8 cellular contexts compared by ENCODE assay signal in the genomic region with DNA sequence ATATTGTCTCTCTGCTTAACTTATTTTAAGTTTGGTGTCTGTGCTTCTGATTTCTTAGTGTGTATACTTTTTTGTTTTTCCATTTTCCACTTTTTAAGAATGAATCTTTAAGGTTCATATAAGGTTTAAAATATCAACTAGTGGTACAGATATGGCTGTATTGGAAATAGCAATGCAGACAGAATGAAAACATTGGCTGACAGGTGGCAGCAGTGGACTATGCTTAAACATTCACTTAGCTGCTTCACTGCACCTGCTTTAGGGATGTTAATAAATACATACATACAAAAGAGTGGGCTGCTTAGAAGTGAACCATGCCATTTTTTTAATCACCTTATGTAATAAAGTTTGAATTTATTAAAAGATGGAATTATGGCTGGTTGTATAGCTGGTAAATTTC.
A peak's percentile ranks its signal among the peaks of the same experiment; 100 is the strongest.
DNase-seq lines count a peak whose midpoint lies in the region; ATAC-seq and TF ChIP-seq lines count a peak whose summit lies in the region.

No MANE protein-coding gene starts in this region.

- H3K9me3 ChIP-seq in DND-41 (ENCODE audit: insufficient read depth, low read length, severe bottlenecking): no peaks in the 10 kb centered on the region
- no peaks in the 10 kb centered on the region for H3K9me3 ChIP-seq in MM.1S (replicated peaks; ENCODE audit: insufficient read depth, low read length)

- no peaks in the 10 kb centered on the region for H3K27me3 ChIP-seq in DND-41 (ENCODE audit: insufficient read depth, low read length, poor library complexity)
- H3K27me3 ChIP-seq in MM.1S (replicated peaks; ENCODE audit: insufficient read depth, low read length): no peaks in the 10 kb centered on the region

- ATAC-seq in DND-41 (ENCODE audit: insufficient read depth, low read depth): peak; percentile 62
- ATAC-seq in GM19438 (IDR thresholded peaks at IDR 0.05; ENCODE audit: low read depth, unreplicated experiment): peak; percentile 66
- ATAC-seq in HG03097 (IDR thresholded peaks at IDR 0.05; ENCODE audit: low FRiP score, unreplicated experiment): no peak
- no peak for ATAC-seq in GM19328 (IDR thresholded peaks at IDR 0.05; ENCODE audit: unreplicated experiment)
- ATAC-seq in HG02588 (IDR thresholded peaks at IDR 0.05; ENCODE audit: unreplicated experiment): no peak

- TF ChIP-seq CTCF in DND-41 (IDR thresholded peaks at IDR 0.05; ENCODE audit: borderline replicate concordance, extremely low read depth, low read length, poor library complexity, severe bottlenecking) (peak; percentile 47), MM.1S (IDR thresholded peaks at IDR 0.05; ENCODE audit: low read length) (peak; percentile 24; the same call in 1 of the 2 replicates), astrocyte of the spinal cord (IDR thresholded peaks at IDR 0.05; ENCODE audit: low read depth, low read length) (peak; percentile 7)

- H3K79me2 ChIP-seq in DND-41 (ENCODE audit: insufficient read depth, low read length) (peaks cover 6% of the 10 kb centered on the region; the same call in 1 of the 2 replicates), MM.1S (ENCODE audit: low read length) (no peaks in the 10 kb centered on the region)

- H3K27ac ChIP-seq in DND-41 (ENCODE audit: low read length): no peak overlapping the region
- H3K27ac ChIP-seq in MM.1S (ENCODE audit: low read length): no peak overlapping the region

- in situ Hi-C loops in astrocyte of the spinal cord (cut with HindIII; ENCODE audit: low sequenced_read_pairs): no loop called here

- H3K36me3 ChIP-seq in DND-41 (ENCODE audit: insufficient read depth, low read length) (peaks cover 70% of the 10 kb centered on the region), MM.1S (replicated peaks; ENCODE audit: insufficient read depth, low read length) (no peaks in the 10 kb centered on the region; the same call in 1 of the 2 replicates)

- H2AFZ ChIP-seq in DND-41 (ENCODE audit: low read depth, low read length) (no peak overlapping the region), MM.1S (ENCODE audit: low read length) (no peak overlapping the region)

- H3K4me3 ChIP-seq in DND-41 (ENCODE audit: low read depth in 1 of 2, low read length in 2 of 2): no peak overlapping the region
- no peak overlapping the region for H3K4me3 ChIP-seq in MM.1S (ENCODE audit: low read length)
- H3K4me3 ChIP-seq in astrocyte of the spinal cord (ENCODE audit: low read depth, low read length): no peak overlapping the region

- no peaks in the 10 kb centered on the region for H3F3A ChIP-seq in MM.1S (ENCODE audit: insufficient read depth, low read length)

- DNase-seq in DND-41 (peak; percentile 22), MM.1S (no peak), astrocyte of the spinal cord (ENCODE audit: low read depth, low spot score) (no peak), HK-2 (ENCODE audit: unreplicated experiment) (no peak)

- no peaks in the 10 kb centered on the region for H3K9me2 ChIP-seq in MM.1S (replicated peaks; ENCODE audit: insufficient read depth, low read length)

- H3K4me2 ChIP-seq in DND-41 (ENCODE audit: insufficient read depth, low read length) (no peak overlapping the region), MM.1S (ENCODE audit: low read depth, low read length) (no peak overlapping the region)

- H3K4me1 ChIP-seq in DND-41 (ENCODE audit: insufficient read depth, low read length) (no peaks in the 10 kb centered on the region), MM.1S (ENCODE audit: low read length) (no peaks in the 10 kb centered on the region)

- H3K9ac ChIP-seq in DND-41 (ENCODE audit: low read depth, low read length): no peak overlapping the region
- H3K9ac ChIP-seq in MM.1S (ENCODE audit: low read length): no peak overlapping the region

- H4K20me1 ChIP-seq in DND-41 (ENCODE audit: insufficient read depth, low read length) (peaks cover 13% of the 10 kb centered on the region), MM.1S (ENCODE audit: insufficient read depth, low read length) (no peaks in the 10 kb centered on the region)

Comparison
In these comparisons a context has a peak if more than half of its experiments do, and no peak if none do; other contexts are left out.
1. ATAC-seq: peak in DND-41 (single experiment) and GM19438 (single experiment); none in HG03097 (single experiment), GM19328 (single experiment) and HG02588 (single experiment).
2. Peak in every context shown above with its lines, with median percentiles within 50 percentile points of each other: CTCF ChIP-seq.